ENCODE assay signal across 6 cellular contexts in the genomic region with DNA sequence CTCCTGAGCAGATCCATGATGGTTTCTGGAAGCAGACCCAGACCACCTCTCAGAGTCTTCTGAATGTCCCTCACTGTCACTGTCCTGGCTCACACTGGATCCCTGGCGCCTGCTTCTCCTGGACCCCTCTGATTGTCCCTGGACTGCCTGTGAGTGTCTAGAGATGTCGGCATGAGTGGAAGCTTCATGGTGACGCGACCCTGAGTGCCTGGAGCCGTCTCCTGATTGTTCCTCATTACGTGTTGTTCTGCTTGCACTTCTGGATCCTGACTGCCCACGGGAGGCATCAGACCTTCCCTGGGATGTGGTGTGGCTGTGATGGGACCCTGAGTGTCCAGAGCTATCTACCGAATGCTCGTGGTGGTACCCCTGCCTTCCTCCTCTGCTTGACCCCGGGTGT. TPM values are rescaled to one million over a fixed set of nuclear protein-coding genes. Genes with fewer than 3 reads are reported as not detected.
"Had no signal": no experiment of that assay in that cellular context is flagged by ENCODE, and none has a peak within 500 bp of the region (broad histone marks: within the 10 kb centered on the region; RNA-seq: fewer than 3 reads in every experiment).

No MANE protein-coding gene starts in this region.

RNA-seq across cellular contexts. Expression of a gene that starts 18.9 kb away (rescaled TPM):
- total RNA-seq: HepG2, HT-29, IMR-90, K562 had no signal
- polyA plus RNA-seq: IgD-negative memory B cell, K562 had no signal

RNA-seq across cellular contexts. Expression of a gene that starts 53.7 kb away (rescaled TPM):
- total RNA-seq: HepG2, HT-29, HT1080, IMR-90, K562 had no signal
- polyA plus RNA-seq: HepG2, IgD-negative memory B cell, K562 had no signal
